ENCODE assay signal across 11 cellular contexts in genomic region chr2:143150287-143150686, GRCh38. TPM values are rescaled to one million over a fixed set of nuclear protein-coding genes. Genes with fewer than 3 reads are reported as not detected.
A peak's percentile ranks its signal among the peaks of the same experiment; 100 is the strongest.
DNase-seq lines count a peak whose midpoint lies in the region; ATAC-seq and TF ChIP-seq lines count a peak whose summit lies in the region.
"Had no signal": no experiment of that assay in that cellular context is flagged by ENCODE, and none has a peak within 500 bp of the region (broad histone marks: within the 10 kb centered on the region; RNA-seq: fewer than 3 reads in every experiment).

No MANE protein-coding gene starts in this region.

- H2BK5ac ChIP-seq in trophoblast cell (ENCODE audit: low read depth, low read length, poor library complexity): no peak overlapping the region

- no peaks in the 10 kb centered on the region for H3K27me3 Mint-ChIP-seq in activated T-helper 17 cell treated with anti-CD3 and anti-CD28 coated beads, Interleukin-2, amount 50 U/mL, for 72 hours

- H4K8ac ChIP-seq in trophoblast cell (ENCODE audit: low read depth, low read length): no peak overlapping the region

- no peak overlapping the region for H2BK120ac ChIP-seq in trophoblast cell (ENCODE audit: insufficient read depth, low read length, poor library complexity)

- no peak for ATAC-seq in DND-41 (ENCODE audit: insufficient read depth, low read depth)
- peak; percentile 40 for ATAC-seq in GM19452 (IDR thresholded peaks at IDR 0.05; ENCODE audit: unreplicated experiment)
- ATAC-seq in HG03196 (IDR thresholded peaks at IDR 0.05; ENCODE audit: unreplicated experiment): peak; percentile 51
- peak; percentile 54 for ATAC-seq in activated T-helper 17 cell treated with anti-CD3 and anti-CD28 coated beads, Interleukin-2, amount 50 U/mL, for 72 hours (replicated peaks)
- ATAC-seq in left colon: no peak
- ATAC-seq in HG02981 (IDR thresholded peaks at IDR 0.05; ENCODE audit: unreplicated experiment): no peak

- no CpG with 5 or more reads among the region's 4 CpGs for WGBS in trophoblast cell (ENCODE audit: extremely low coverage, insufficient coverage, insufficient read length)

- TF ChIP-seq CTCF in DND-41 (IDR thresholded peaks at IDR 0.05; ENCODE audit: borderline replicate concordance, extremely low read depth, low read length, poor library complexity, severe bottlenecking): no peak

- H3K27ac ChIP-seq in DND-41 (ENCODE audit: low read length) (peak overlapping the region; percentile 48; the same call in 1 of the 2 replicates), trophoblast cell (ENCODE audit: low read depth, low read length) (no peak overlapping the region)
- H3K27ac ChIP-seq: epithelial cell of prostate had no signal

- H3K4me1 ChIP-seq in DND-41 (ENCODE audit: insufficient read depth, low read length) (peaks cover 72% of the 10 kb centered on the region), trophoblast cell (ENCODE audit: control insufficient read depth in 1 of 2, insufficient read depth in 2 of 2, low read length in 2 of 2) (no peaks in the 10 kb centered on the region)

- no peak overlapping the region for H3K4ac ChIP-seq in trophoblast cell (ENCODE audit: low read depth, low read length)

- intact Hi-C loops in left colon (cut with DNase I, micrococcal nuclease): no loop called here

- no peak overlapping the region for H3K4me3 ChIP-seq in DND-41 (ENCODE audit: low read depth in 1 of 2, low read length in 2 of 2)
- H3K4me3 ChIP-seq in trophoblast cell (ENCODE audit: low read depth, low read length): no peak overlapping the region

- no peak overlapping the region for H4K91ac ChIP-seq in trophoblast cell (ENCODE audit: low read depth, low read length)

- H2AK5ac ChIP-seq in trophoblast cell (ENCODE audit: low read length): no peak overlapping the region

- no peak overlapping the region for H3K23ac ChIP-seq in trophoblast cell (ENCODE audit: low read length)

- DNase-seq in DND-41 (no peak), left colon (no peak), trophoblast cell (no peak), NCI-H526 treated with DMSO at 0.1 percent for 48 hours (lab: John Stamatoyannopoulos, UW) (no peak)
- DNase-seq: NCI-H1092; stimulated activated CD8-positive, alpha-beta memory T cell treated with anti-CD3 and anti-CD28 coated beads, Interleukin-4, amount 100 ng/mL, for 48 hours had no signal

- no peak overlapping the region for H3K18ac ChIP-seq in trophoblast cell (ENCODE audit: low read length)

- H3K9me3 ChIP-seq in DND-41 (ENCODE audit: insufficient read depth, low read length, severe bottlenecking): no peaks in the 10 kb centered on the region
- H3K9me3 ChIP-seq in trophoblast cell (ENCODE audit: insufficient read depth, low read depth, low read length): no peaks in the 10 kb centered on the region

- no peaks in the 10 kb centered on the region for H3K27me3 ChIP-seq in DND-41 (ENCODE audit: insufficient read depth, low read length, poor library complexity)
- no peaks in the 10 kb centered on the region for H3K27me3 ChIP-seq in trophoblast cell (ENCODE audit: insufficient read depth, low read length)

- peaks cover 81% of the 10 kb centered on the region for H4K20me1 ChIP-seq in DND-41 (ENCODE audit: insufficient read depth, low read length)

- peak overlapping the region; percentile 61 for H3K4me3 Mint-ChIP-seq in activated T-helper 17 cell treated with anti-CD3 and anti-CD28 coated beads, Interleukin-2, amount 50 U/mL, for 72 hours

- H3K36me3 ChIP-seq in DND-41 (ENCODE audit: insufficient read depth, low read length): peaks cover 28% of the 10 kb centered on the region
- no peaks in the 10 kb centered on the region for H3K36me3 ChIP-seq in trophoblast cell (ENCODE audit: control insufficient read depth in 1 of 2, insufficient read depth in 2 of 2, low read length in 2 of 2)

- no peak overlapping the region for H3K4me2 ChIP-seq in DND-41 (ENCODE audit: insufficient read depth, low read length)
- H3K4me2 ChIP-seq in trophoblast cell (ENCODE audit: low read length): no peak overlapping the region

- H4K12ac ChIP-seq in trophoblast cell (ENCODE audit: low read depth, low read length): no peak overlapping the region

- peaks cover 2% of the 10 kb centered on the region for H3K36me3 Mint-ChIP-seq in activated T-helper 17 cell treated with anti-CD3 and anti-CD28 coated beads, Interleukin-2, amount 50 U/mL, for 72 hours (ENCODE audit: low read depth)

- H3K14ac ChIP-seq in trophoblast cell (ENCODE audit: low read length): no peak overlapping the region

- H3K9me3 Mint-ChIP-seq in activated T-helper 17 cell treated with anti-CD3 and anti-CD28 coated beads, Interleukin-2, amount 50 U/mL, for 72 hours: no peaks in the 10 kb centered on the region

- H3K9ac ChIP-seq in DND-41 (ENCODE audit: low read depth, low read length) (no peak overlapping the region), trophoblast cell (ENCODE audit: low read length) (no peak overlapping the region)

- H3K4me1 Mint-ChIP-seq in activated T-helper 17 cell treated with anti-CD3 and anti-CD28 coated beads, Interleukin-2, amount 50 U/mL, for 72 hours: peaks cover 53% of the 10 kb centered on the region

- H2AFZ ChIP-seq in DND-41 (ENCODE audit: low read depth, low read length) (no peak overlapping the region), trophoblast cell (ENCODE audit: insufficient read depth, low read length, poor library complexity) (no peak overlapping the region)

- H3K27ac Mint-ChIP-seq in activated T-helper 17 cell treated with anti-CD3 and anti-CD28 coated beads, Interleukin-2, amount 50 U/mL, for 72 hours: peak overlapping the region; percentile 84

- H2BK12ac ChIP-seq in trophoblast cell (ENCODE audit: low read length): no peak overlapping the region

- peaks cover 100% of the 10 kb centered on the region for H3K79me2 ChIP-seq in DND-41 (ENCODE audit: insufficient read depth, low read length)
- no peaks in the 10 kb centered on the region for H3K79me2 ChIP-seq in trophoblast cell (ENCODE audit: control insufficient read depth, insufficient read depth, low read length, poor library complexity)

- H3K79me1 ChIP-seq in trophoblast cell (ENCODE audit: low read length): no peaks in the 10 kb centered on the region

RNA-seq across cellular contexts. Expression of gene ARHGAP15, which starts 21.1 kb away (rescaled TPM):
- 10 to 100 TPM; 93.3 to 98.3 TPM for total RNA-seq in activated T-helper 17 cell treated with anti-CD3 and anti-CD28 coated beads, Interleukin-2, amount 50 U/mL, for 72 hours
- total RNA-seq in left colon: 1 to 10 TPM; 2.2 to 8.8 TPM
- 0.08 and 0.17 TPM in 2 replicates for polyA plus RNA-seq in trophoblast cell (2013)

Comparison
In these comparisons a context has a peak if more than half of its experiments do, and no peak if none do; other contexts are left out.
1. ATAC-seq: peak in GM19452 (single experiment), HG03196 (single experiment) and activated T-helper 17 cell treated with anti-CD3 and anti-CD28 coated beads, Interleukin-2, amount 50 U/mL, for 72 hours (single experiment); none in DND-41 (single experiment), left colon (single experiment) and HG02981 (single experiment).
2. RNA of gene ARHGAP15, which starts 21.1 kb away (total RNA-seq): 93.3 to 98.3 TPM in activated T-helper 17 cell treated with anti-CD3 and anti-CD28 coated beads, Interleukin-2, amount 50 U/mL, for 72 hours; 2.2 to 8.8 TPM in left colon; every median in the first group is over 4 times any median in the second.